In the genomic region with DNA sequence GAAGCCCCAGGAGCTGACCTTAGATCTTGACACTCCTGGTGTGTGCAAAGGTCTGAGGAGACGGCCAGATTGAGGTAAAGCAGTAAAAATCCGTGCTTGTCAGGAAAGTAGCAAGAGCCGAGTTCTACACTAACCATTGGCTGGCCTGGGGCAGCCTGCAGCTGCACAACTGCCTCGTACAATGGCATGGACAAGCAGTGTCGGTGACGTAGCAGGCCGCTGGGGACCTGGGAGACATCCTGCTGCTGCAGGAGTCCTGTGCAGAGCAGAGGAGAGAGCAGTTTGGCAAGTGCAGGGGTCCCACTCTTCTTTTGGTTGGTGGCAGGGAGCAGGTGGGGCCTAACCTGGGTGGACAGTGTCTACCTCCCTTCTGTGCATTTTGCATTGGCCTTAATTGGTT, we compare ENCODE assay signal across 13 cellular contexts.
"Had no signal": no experiment of that assay in that cellular context is flagged by ENCODE, and none has a peak within 500 bp of the region (broad histone marks: within the 10 kb centered on the region; RNA-seq: fewer than 3 reads in every experiment).

No MANE protein-coding gene starts in this region.

- H3K27me3 ChIP-seq: ovary, thyroid gland, uterus had no signal

- H3K36me3 ChIP-seq: ovary, thyroid gland, uterus had no signal

- H3K4me1 ChIP-seq: uterus had no signal

- H3K9me3 ChIP-seq: ovary, thyroid gland, uterus had no signal

- H3K27ac Mint-ChIP-seq: activated B cell treated with CpG ODN at 0.5 μM for 24 hours; activated CD4-positive, alpha-beta T cell treated with anti-CD3 and anti-CD28 coated beads, Interleukin-2, amount 10 ng/mL, durations not matched to agents 24 days and 14 days; activated naive CD8-positive, alpha-beta T cell treated with anti-CD3 and anti-CD28 coated beads, Interleukin-2, amount 50 U/mL, for 24 hours; activated T-helper 1 cell treated with anti-CD3 and anti-CD28 coated beads, Interleukin-12 subunit alpha, Interleukin-12 subunit beta, Interleukin-2, Interleukin-4 antibody, amounts not matched to agents 30 ng/mL and 10 ng/mL and 1 ng/mL, durations not matched to agents 14 hours and 24 hours and 36 hours; nephron progenitor cell had no signal

- H3K4me1 Mint-ChIP-seq: activated B cell treated with CpG ODN at 0.5 μM for 24 hours; activated CD4-positive, alpha-beta T cell treated with anti-CD3 and anti-CD28 coated beads, Interleukin-2, amount 10 ng/mL, durations not matched to agents 24 days and 14 days; activated naive CD8-positive, alpha-beta T cell treated with anti-CD3 and anti-CD28 coated beads, Interleukin-2, amount 50 U/mL, for 24 hours; central memory CD8-positive, alpha-beta T cell had no signal

- H3K4me3 Mint-ChIP-seq: activated B cell treated with CpG ODN at 0.5 μM for 24 hours; activated CD4-positive, alpha-beta T cell treated with anti-CD3 and anti-CD28 coated beads, Interleukin-2, amount 10 ng/mL, durations not matched to agents 24 days and 14 days; activated naive CD8-positive, alpha-beta T cell treated with anti-CD3 and anti-CD28 coated beads, Interleukin-2, amount 50 U/mL, for 24 hours; activated T-helper 1 cell treated with anti-CD3 and anti-CD28 coated beads, Interleukin-12 subunit alpha, Interleukin-12 subunit beta, Interleukin-2, Interleukin-4 antibody, amounts not matched to agents 30 ng/mL and 10 ng/mL and 1 ng/mL, durations not matched to agents 14 hours and 24 hours and 36 hours; central memory CD8-positive, alpha-beta T cell; nephron progenitor cell had no signal

- H3K27me3 Mint-ChIP-seq: activated B cell treated with CpG ODN at 0.5 μM for 24 hours; activated CD4-positive, alpha-beta T cell treated with anti-CD3 and anti-CD28 coated beads, Interleukin-2, amount 10 ng/mL, durations not matched to agents 24 days and 14 days had no signal

- H3K4me3 ChIP-seq: ovary, thyroid gland, uterus had no signal

- H3K27ac ChIP-seq: ovary, thyroid gland, uterus had no signal

- DNase-seq: activated B cell treated with CpG ODN at 0.5 μM for 24 hours; activated naive CD4-positive, alpha-beta T cell treated with Interleukin-2 at 50 U/mL for 16 hours; activated naive CD8-positive, alpha-beta T cell treated with anti-CD3 and anti-CD28 coated beads, Interleukin-2, amount 50 U/mL, for 24 hours; erythroblast; glutamatergic neuron; nephron progenitor cell; stimulated activated CD4-positive, alpha-beta T cell treated with anti-CD3 and anti-CD28 coated beads, Interleukin-4, amount 100 ng/mL, for 4 hours had no signal
